13 cellular contexts compared by ENCODE assay signal in genomic region chr19:49663224-49663623, GRCh38. TPM values are rescaled to one million over a fixed set of nuclear protein-coding genes. Genes with fewer than 3 reads are reported as not detected.
DNase-seq lines count a peak whose midpoint lies in the region; ATAC-seq, FAIRE-seq and TF ChIP-seq lines count a peak whose summit lies in the region.
"Had no signal": no experiment of that assay in that cellular context is flagged by ENCODE, and none has a peak within 500 bp of the region (broad histone marks: within the 10 kb centered on the region; RNA-seq: fewer than 3 reads in every experiment).

No MANE protein-coding gene starts in this region.

- peak overlapping the region; percentile 92 for H3K27ac Mint-ChIP-seq in T-helper 1 cell treated with Interleukin-12 subunit alpha and Interleukin-12 subunit beta and Interleukin-4 antibody, amounts not matched to agents 30 μg/mL and 1 μg/mL, for 36 hours
- peak overlapping the region; percentile 94 for H3K27ac Mint-ChIP-seq in osteocyte (ENCODE audit: unreplicated experiment)

- no peak for TF ChIP-seq EP300 in K562 (IDR thresholded peaks at IDR 0.05; ENCODE audit: low read length)

- peaks cover 2% of the 10 kb centered on the region for H3K9me1 ChIP-seq in K562 (ENCODE audit: control insufficient read depth, insufficient read depth, low read length)

- ATAC-seq in K562 (no peak), GM19397 (IDR thresholded peaks at IDR 0.05; ENCODE audit: unreplicated experiment) (no peak)
- ATAC-seq: foreskin keratinocyte had no signal

- H3K9ac ChIP-seq in K562 (ENCODE audit: insufficient read depth in 1 of 2, low read depth in 2 of 2, low read length in 2 of 2): peak overlapping the region in 1 of 2 experiments; percentile 75; a peak in 2 of 4 replicates

- TF ChIP-seq POLR2A in K562 (conservative IDR thresholded peaks at IDR 0.05): no peak; the same call in 1 of the 2 replicates

- no peaks in the 10 kb centered on the region for H3K9me3 Mint-ChIP-seq in T-helper 1 cell treated with Interleukin-12 subunit alpha and Interleukin-12 subunit beta and Interleukin-4 antibody, amounts not matched to agents 30 μg/mL and 1 μg/mL, for 36 hours
- H3K9me3 Mint-ChIP-seq in osteocyte (ENCODE audit: unreplicated experiment): no peaks in the 10 kb centered on the region

- BruUV-seq in K562 (replicated peaks; lab: Mats Ljungman, UMichigan): no TSS peak

- DNase-seq in T-helper 1 cell (no peak), K562 (ENCODE audit: extremely low read depth in 1 of 4, low spot score in 3 of 4) (no peak), osteocyte (ENCODE audit: extremely low spot score, unreplicated experiment) (no peak), AML-193 (lab: John Stamatoyannopoulos, UW) (no peak)
- DNase-seq in stimulated activated CD4-positive, alpha-beta T cell treated with anti-CD3 and anti-CD28 coated beads, Interleukin-12 subunit alpha, Interleukin-12 subunit beta, amount 100 ng/mL, for 4 hours: no peak
- DNase-seq: 8988T; DMS79 treated with DMSO at 0.1 percent for 48 hours; foreskin keratinocyte; stimulated activated naive CD4-positive, alpha-beta T cell treated with Interleukin-2 at 50 U/mL for 16 hours had no signal

- intact Hi-C loops in K562 (cut with micrococcal nuclease): no loop called here

- H3K4me2 ChIP-seq in K562 (ENCODE audit: insufficient read depth, low read length): no peak overlapping the region

- POLR2A ChIA-PET in K562 (lab: Yijun Ruan, JAX): interaction anchor here (5.2 to 6.1 kb wide), 2 partner anchors 7 to 13 kb away, joined by 28 to 35 read pairs; partner anchors contain the start of gene PRMT1

- peaks cover 48% of the 10 kb centered on the region for H3K79me2 ChIP-seq in K562 (ENCODE audit: control insufficient read depth, insufficient read depth, low read length)

- H3K9me3 ChIP-seq in KOPT-K1 (ENCODE audit: insufficient read depth, low read length, poor library complexity, severe bottlenecking) (no peaks in the 10 kb centered on the region), K562 (replicated peaks; ENCODE audit: control insufficient read depth, insufficient read depth, low read depth, low read length) (0 out of 2 replicates have a peak, but pooled peaks cover 2% of the 10 kb centered on the region)

- 90% methylated on average over 11 of the region's 12 CpGs for WGBS in K562 (ENCODE audit: insufficient coverage, low coverage, missing lambda C conversion rate)

- peak overlapping the region; percentile 97 for H3K4me3 Mint-ChIP-seq in T-helper 1 cell treated with Interleukin-12 subunit alpha and Interleukin-12 subunit beta and Interleukin-4 antibody, amounts not matched to agents 30 μg/mL and 1 μg/mL, for 36 hours
- H3K4me3 Mint-ChIP-seq in osteocyte (ENCODE audit: unreplicated experiment): no peak overlapping the region

- H3K4me1 ChIP-seq in K562 (replicated peaks in 1 of 2; ENCODE audit: control insufficient read depth in 2 of 2, insufficient read depth in 2 of 2, low read length in 2 of 2): peaks cover 7 to 28% of the 10 kb centered on the region in 2 experiments; a peak in 4 of 5 replicates
- H3K4me1 ChIP-seq: foreskin keratinocyte had no signal

- TF ChIP-seq RAD21 in K562 (CRISPR knock-in tag; conservative IDR thresholded peaks at IDR 0.05 in 1 of 2, IDR thresholded peaks at IDR 0.05 in 1 of 2): no peak

- no peak for TF ChIP-seq CTCF in K562 (IDR thresholded peaks at IDR 0.05 in 2 of 3, conservative IDR thresholded peaks at IDR 0.05 in 1 of 3; ENCODE audit: insufficient read depth in 2 of 3, low read depth in 1 of 3, low read length in 3 of 3)
- TF ChIP-seq CTCF in osteocyte (IDR thresholded peaks at IDR 0.05): no peak

- H2AFZ ChIP-seq in K562 (ENCODE audit: low read depth, low read length): no peak overlapping the region

- H3K27me3 ChIP-seq in K562 (ENCODE audit: control insufficient read depth in 2 of 2, insufficient read depth in 2 of 2, low read length in 2 of 2): no peaks in the 10 kb centered on the region
- H3K27me3 ChIP-seq: foreskin keratinocyte had no signal

- H3K36me3 ChIP-seq in KOPT-K1 (ENCODE audit: insufficient read depth, low read length) (peaks cover 59% of the 10 kb centered on the region), K562 (ENCODE audit: control insufficient read depth, insufficient read depth, low read length) (peaks cover 60% of the 10 kb centered on the region; the same call in 2 of the 3 replicates)

- CTCF ChIA-PET in K562 (lab: Yijun Ruan, JAX; ENCODE audit: low intra/inter-chr PET ratio): no interaction called here

- H3K27ac ChIP-seq in KOPT-K1 (ENCODE audit: low read depth, low read length, poor library complexity, severe bottlenecking) (peak overlapping the region; percentile 73), K562 (ENCODE audit: extremely low read depth, low read depth, low read length) (no peak overlapping the region; the same call in 2 of the 3 replicates)
- H3K27ac ChIP-seq: foreskin keratinocyte had no signal

- no peak for FAIRE-seq in K562 (lab: Jason Lieb, UNC)
- FAIRE-seq: RCC 7860 had no signal

- peaks cover 23% of the 10 kb centered on the region for H3K36me3 Mint-ChIP-seq in T-helper 1 cell treated with Interleukin-12 subunit alpha and Interleukin-12 subunit beta and Interleukin-4 antibody, amounts not matched to agents 30 μg/mL and 1 μg/mL, for 36 hours (ENCODE audit: low read depth)
- H3K36me3 Mint-ChIP-seq in osteocyte (ENCODE audit: unreplicated experiment): peaks cover 6% of the 10 kb centered on the region

- no peaks in the 10 kb centered on the region for H3K27me3 Mint-ChIP-seq in T-helper 1 cell treated with Interleukin-12 subunit alpha and Interleukin-12 subunit beta and Interleukin-4 antibody, amounts not matched to agents 30 μg/mL and 1 μg/mL, for 36 hours (ENCODE audit: low read depth)
- H3K27me3 Mint-ChIP-seq in osteocyte (ENCODE audit: unreplicated experiment): no peaks in the 10 kb centered on the region

- no peak overlapping the region for H3K4me3 ChIP-seq in K562

- peaks cover 16% of the 10 kb centered on the region; the same call in 1 of the 2 replicates for H4K20me1 ChIP-seq in K562 (replicated peaks; ENCODE audit: control insufficient read depth, insufficient read depth, low read length)

- in situ Hi-C loops in K562 (cut with MboI): no loop called here

- peaks cover 39% of the 10 kb centered on the region for H3K4me1 Mint-ChIP-seq in T-helper 1 cell treated with Interleukin-12 subunit alpha and Interleukin-12 subunit beta and Interleukin-4 antibody, amounts not matched to agents 30 μg/mL and 1 μg/mL, for 36 hours (ENCODE audit: low read depth)
- H3K4me1 Mint-ChIP-seq in osteocyte (ENCODE audit: unreplicated experiment): peaks cover 27% of the 10 kb centered on the region

RNA-seq across cellular contexts. Expression of gene IRF3, which starts 2.4 kb away (rescaled TPM):
- 63.4 and 152 TPM in 2 replicates for total RNA-seq in K562 (2011; cell fraction: chromatin; rRNA removed; ENCODE audit: low replicate concordance)
- 90.7 and 93.9 TPM in 2 replicates for total RNA-seq in K562 (2011; cell fraction: nucleolus; rRNA removed)
- 78.8 and 106 TPM in 2 replicates for total RNA-seq in K562 (2011; cell fraction: nucleoplasm; rRNA removed)
- total RNA-seq in K562 (2014; rRNA removed) (113 and 160 TPM in 2 replicates), K562 (2014; rRNA removed; fragmentation: Illumina TruSeq; extraction: Trizol) (28.5 and 40.9 TPM in 2 replicates), K562 (2015; rRNA removed; fragmentation: Illumina TruSeq; extraction: Trizol) (64.0 and 65.4 TPM in 2 replicates), K562 (2021) (125 and 132 TPM in 2 replicates), osteocyte (80.9 and 88.9 TPM in 2 replicates)
- polyA plus RNA-seq in K562 (2011; rRNA removed) (54.5 and 66.4 TPM in 2 replicates), K562 (2014; fragmentation: Illumina TruSeq; extraction: Trizol) (118 and 119 TPM in 2 replicates), K562 (2014; fragmentation: Nextera tagmentation; extraction: Ambion mirVana) (10 to 100 TPM in 1 of 2 experiments, 1 to 10 TPM in 1; 7.5 to 11.6 TPM), K562 (2014; rRNA removed) (118 and 145 TPM in 2 replicates)
- polyA plus RNA-seq in K562 (2011; cell fraction: cytosol; rRNA removed): 56.8 and 134 TPM in 2 replicates
- polyA plus RNA-seq in K562 (2011; cell fraction: nucleus; rRNA removed): 106 and 215 TPM in 2 replicates
- polyA plus RNA-seq in K562 (2012): 119 and 139 TPM in 2 replicates
- 11.1 and 16.9 TPM in 2 replicates for polyA minus RNA-seq in K562 (2011; rRNA and poly(A)+ RNA removed)
- 36.4 and 44.4 TPM in 2 replicates for polyA minus RNA-seq in K562 (2011; cell fraction: cytosol; rRNA and poly(A)+ RNA removed)
- polyA minus RNA-seq in K562 (2011; cell fraction: nucleus; rRNA and poly(A)+ RNA removed): 13.9 and 17.5 TPM in 2 replicates

RNA-seq across cellular contexts. Expression of gene BCL2L12, which starts 2.5 kb away (rescaled TPM):
- total RNA-seq in K562 (2011; cell fraction: chromatin; rRNA removed; ENCODE audit: low replicate concordance): 31.5 and 83.3 TPM in 2 replicates
- 79.4 and 85.7 TPM in 2 replicates for total RNA-seq in K562 (2011; cell fraction: nucleolus; rRNA removed)
- 47.0 and 50.7 TPM in 2 replicates for total RNA-seq in K562 (2011; cell fraction: nucleoplasm; rRNA removed)
- total RNA-seq in K562 (2014; rRNA removed) (128 and 169 TPM in 2 replicates), K562 (2014; rRNA removed; fragmentation: Illumina TruSeq; extraction: Trizol) (17.0 and 18.8 TPM in 2 replicates), K562 (2015; rRNA removed; fragmentation: Illumina TruSeq; extraction: Trizol) (26.5 and 29.4 TPM in 2 replicates), K562 (2021) (183 and 185 TPM in 2 replicates), osteocyte (23.6 and 29.3 TPM in 2 replicates)
- polyA plus RNA-seq in K562 (2011; rRNA removed) (81.2 and 95.3 TPM in 2 replicates), K562 (2014; fragmentation: Illumina TruSeq; extraction: Trizol) (85.6 and 184 TPM in 2 replicates), K562 (2014; fragmentation: Nextera tagmentation; extraction: Ambion mirVana) (1 to 10 TPM; 7.4 to 7.5 TPM), K562 (2014; rRNA removed) (263 and 282 TPM in 2 replicates)
- polyA plus RNA-seq in K562 (2011; cell fraction: cytosol; rRNA removed): 132 and 350 TPM in 2 replicates
- 132 and 212 TPM in 2 replicates for polyA plus RNA-seq in K562 (2011; cell fraction: nucleus; rRNA removed)
- polyA plus RNA-seq in K562 (2012): 164 and 177 TPM in 2 replicates
- 8.8 and 10.7 TPM in 2 replicates for polyA minus RNA-seq in K562 (2011; rRNA and poly(A)+ RNA removed)
- polyA minus RNA-seq in K562 (2011; cell fraction: cytosol; rRNA and poly(A)+ RNA removed): 29.2 and 36.0 TPM in 2 replicates
- 22.6 and 24.0 TPM in 2 replicates for polyA minus RNA-seq in K562 (2011; cell fraction: nucleus; rRNA and poly(A)+ RNA removed)

RNA-seq across cellular contexts. Expression of gene PRMT1, which starts 13.8 kb away (rescaled TPM):
- total RNA-seq in K562 (2011; cell fraction: chromatin; rRNA removed; ENCODE audit: low replicate concordance): 329 and 693 TPM in 2 replicates
- total RNA-seq in K562 (2011; cell fraction: nucleolus; rRNA removed): 420 and 469 TPM in 2 replicates
- 336 and 338 TPM in 2 replicates for total RNA-seq in K562 (2011; cell fraction: nucleoplasm; rRNA removed)
- total RNA-seq in K562 (2014; rRNA removed): 371 and 483 TPM in 2 replicates
- total RNA-seq in K562 (2014; rRNA removed; fragmentation: Illumina TruSeq; extraction: Trizol): 132 and 169 TPM in 2 replicates
- 326 and 337 TPM in 2 replicates for total RNA-seq in K562 (2015; rRNA removed; fragmentation: Illumina TruSeq; extraction: Trizol)
- 324 and 326 TPM in 2 replicates for total RNA-seq in K562 (2021)
- 407 and 436 TPM in 2 replicates for polyA plus RNA-seq in K562 (2011; rRNA removed)
- 562 and 863 TPM in 2 replicates for polyA plus RNA-seq in K562 (2011; cell fraction: cytosol; rRNA removed)
- 575 and 667 TPM in 2 replicates for polyA plus RNA-seq in K562 (2011; cell fraction: nucleus; rRNA removed)
- polyA plus RNA-seq in K562 (2012): 194 and 423 TPM in 2 replicates
- polyA plus RNA-seq in K562 (2014; fragmentation: Illumina TruSeq; extraction: Trizol): 446 and 465 TPM in 2 replicates
- 10 to 100 TPM; 13.3 to 74.0 TPM for polyA plus RNA-seq in K562 (2014; fragmentation: Nextera tagmentation; extraction: Ambion mirVana)
- 464 and 510 TPM in 2 replicates for polyA plus RNA-seq in K562 (2014; rRNA removed)
- polyA minus RNA-seq in K562 (2011; rRNA and poly(A)+ RNA removed): 337 and 429 TPM in 2 replicates
- polyA minus RNA-seq in K562 (2011; cell fraction: cytosol; rRNA and poly(A)+ RNA removed): 187 and 188 TPM in 2 replicates
- polyA minus RNA-seq in K562 (2011; cell fraction: nucleus; rRNA and poly(A)+ RNA removed): 171 and 244 TPM in 2 replicates
- total RNA-seq in osteocyte: 121 and 126 TPM in 2 replicates

RNA-seq across cellular contexts. Expression of gene SCAF1, which starts 21.2 kb away (rescaled TPM):
- total RNA-seq in K562 (2011; cell fraction: chromatin; rRNA removed; ENCODE audit: low replicate concordance): 11.3 and 31.0 TPM in 2 replicates
- 16.8 and 21.8 TPM in 2 replicates for total RNA-seq in K562 (2011; cell fraction: nucleolus; rRNA removed)
- 10.6 and 16.9 TPM in 2 replicates for total RNA-seq in K562 (2011; cell fraction: nucleoplasm; rRNA removed)
- total RNA-seq in K562 (2014; rRNA removed) (12.9 and 18.0 TPM in 2 replicates), K562 (2014; rRNA removed; fragmentation: Illumina TruSeq; extraction: Trizol) (2.5 and 2.8 TPM in 2 replicates), K562 (2015; rRNA removed; fragmentation: Illumina TruSeq; extraction: Trizol) (4.9 and 6.0 TPM in 2 replicates), K562 (2021) (75.5 and 79.0 TPM in 2 replicates), osteocyte (74.9 and 81.9 TPM in 2 replicates)
- polyA plus RNA-seq in K562 (2011; rRNA removed) (3.7 and 4.3 TPM in 2 replicates), K562 (2014; fragmentation: Illumina TruSeq; extraction: Trizol) (9.7 and 22.5 TPM in 2 replicates), K562 (2014; fragmentation: Nextera tagmentation; extraction: Ambion mirVana) (under 1 TPM; 0.20 to 0.25 TPM), K562 (2014; rRNA removed) (11.4 and 14.6 TPM in 2 replicates)
- polyA plus RNA-seq in K562 (2011; cell fraction: cytosol; rRNA removed): 5.1 and 6.3 TPM in 2 replicates
- polyA plus RNA-seq in K562 (2011; cell fraction: nucleus; rRNA removed): 21.1 and 37.2 TPM in 2 replicates
- polyA plus RNA-seq in K562 (2012): 36.5 and 39.5 TPM in 2 replicates
- 1.1 and 1.9 TPM in 2 replicates for polyA minus RNA-seq in K562 (2011; rRNA and poly(A)+ RNA removed)
- polyA minus RNA-seq in K562 (2011; cell fraction: cytosol; rRNA and poly(A)+ RNA removed): 7.8 and 12.0 TPM in 2 replicates
- 4.8 and 5.6 TPM in 2 replicates for polyA minus RNA-seq in K562 (2011; cell fraction: nucleus; rRNA and poly(A)+ RNA removed)

RNA-seq across cellular contexts. Expression of gene RRAS, which starts 23.3 kb away (rescaled TPM):
- total RNA-seq in K562 (2011; cell fraction: chromatin; rRNA removed; ENCODE audit: low replicate concordance): 2.5 and 10.0 TPM in 2 replicates
- 9.5 and 11.2 TPM in 2 replicates for total RNA-seq in K562 (2011; cell fraction: nucleolus; rRNA removed)
- 8.0 and 8.3 TPM in 2 replicates for total RNA-seq in K562 (2011; cell fraction: nucleoplasm; rRNA removed)
- total RNA-seq in K562 (2014; rRNA removed) (8.2 and 10.4 TPM in 2 replicates), K562 (2014; rRNA removed; fragmentation: Illumina TruSeq; extraction: Trizol) (1.5 and 1.7 TPM in 2 replicates), K562 (2015; rRNA removed; fragmentation: Illumina TruSeq; extraction: Trizol) (3.1 and 3.7 TPM in 2 replicates), K562 (2021) (8.3 and 9.3 TPM in 2 replicates), osteocyte (67.4 and 67.7 TPM in 2 replicates)
- polyA plus RNA-seq in K562 (2011; rRNA removed) (15.4 and 16.4 TPM in 2 replicates), K562 (2014; fragmentation: Illumina TruSeq; extraction: Trizol) (8.5 and 13.9 TPM in 2 replicates), K562 (2014; fragmentation: Nextera tagmentation; extraction: Ambion mirVana) (1 to 10 TPM in 1 of 2 experiments, under 1 TPM in 1; 0.70 to 1.3 TPM), K562 (2014; rRNA removed) (17.3 and 18.3 TPM in 2 replicates)
- 26.0 and 54.3 TPM in 2 replicates for polyA plus RNA-seq in K562 (2011; cell fraction: cytosol; rRNA removed)
- 19.7 and 39.0 TPM in 2 replicates for polyA plus RNA-seq in K562 (2011; cell fraction: nucleus; rRNA removed)
- polyA plus RNA-seq in K562 (2012): 14.8 and 16.2 TPM in 2 replicates
- 1.2 and 2.7 TPM in 2 replicates for polyA minus RNA-seq in K562 (2011; rRNA and poly(A)+ RNA removed)
- 5.5 and 8.4 TPM in 2 replicates for polyA minus RNA-seq in K562 (2011; cell fraction: cytosol; rRNA and poly(A)+ RNA removed)
- polyA minus RNA-seq in K562 (2011; cell fraction: nucleus; rRNA and poly(A)+ RNA removed): 2.0 TPM in 2 replicates
